In genomic region chr2:61017003-61017555, GRCh38 we compare ENCODE assay signal across 1 cellular context.
TF ChIP-seq lines count a peak whose summit lies in the region.

No MANE protein-coding gene starts in this region.

TF ChIP-seq in HepG2, 621 proteins besides CTCF, POLR2A, EP300 and RAD21 (continued from another document and continues in another):
- no peak for TF ChIP-seq ZNF800 (CRISPR knock-in tag; IDR thresholded peaks at IDR 0.05)
- peak; percentile 17; the same call in 1 of the 2 replicates for TF ChIP-seq ZNF275 (CRISPR knock-in tag; IDR thresholded peaks at IDR 0.05; ENCODE audit: borderline replicate concordance)
- TF ChIP-seq NFIC (IDR thresholded peaks at IDR 0.05; ENCODE audit: low read length), result peak; percentile 83; the same call in 1 of the 2 replicates
- no peak for TF ChIP-seq SMC3 (IDR thresholded peaks at IDR 0.05; ENCODE audit: low read length)
- no peak for TF ChIP-seq ZNF687 (CRISPR knock-in tag; IDR thresholded peaks at IDR 0.05)
- peak; percentile 69; the same call in 1 of the 2 replicates for TF ChIP-seq TAF1 (CRISPR knock-in tag; IDR thresholded peaks at IDR 0.05)
- TF ChIP-seq KLF9 (CRISPR knock-in tag; IDR thresholded peaks at IDR 0.05; ENCODE audit: low read depth), result no peak
- TF ChIP-seq ZGPAT (CRISPR knock-in tag; IDR thresholded peaks at IDR 0.05), result peak; percentile 63
- no peak for TF ChIP-seq FOXA1 (IDR thresholded peaks at IDR 0.05)
- no peak for TF ChIP-seq FOXA1 (CRISPR knock-in tag; IDR thresholded peaks at IDR 0.05)
- no peak for TF ChIP-seq NFE2 (CRISPR knock-in tag; IDR thresholded peaks at IDR 0.05)
- no peak for TF ChIP-seq PBX3 (CRISPR knock-in tag; IDR thresholded peaks at IDR 0.05; ENCODE audit: borderline replicate concordance)
- peak; percentile 48; the same call in 1 of the 2 replicates for TF ChIP-seq ZBTB42 (CRISPR knock-in tag; IDR thresholded peaks at IDR 0.05)
- TF ChIP-seq FOXP1 (IDR thresholded peaks at IDR 0.05), result no peak
- TF ChIP-seq FOXP1 (CRISPR knock-in tag; IDR thresholded peaks at IDR 0.05), result peak; percentile 45; the same call in 1 of the 2 replicates
- TF ChIP-seq ZBTB34 (CRISPR knock-in tag; IDR thresholded peaks at IDR 0.05), result no peak
- TF ChIP-seq KIAA2018 (CRISPR knock-in tag; IDR thresholded peaks at IDR 0.05; ENCODE audit: borderline replicate concordance), result no peak
- 0 out of 2 replicates have a peak, but pooled peaks have one; percentile 24 for TF ChIP-seq HOXA9 (CRISPR knock-in tag; IDR thresholded peaks at IDR 0.05; ENCODE audit: borderline replicate concordance)
- no peak for TF ChIP-seq ZNF563 (CRISPR knock-in tag; IDR thresholded peaks at IDR 0.05)
- TF ChIP-seq ZFP37 (CRISPR knock-in tag; IDR thresholded peaks at IDR 0.05; ENCODE audit: borderline replicate concordance), result no peak
- TF ChIP-seq ZSCAN21 (CRISPR knock-in tag; IDR thresholded peaks at IDR 0.05; ENCODE audit: borderline replicate concordance), result no peak
- 0 out of 2 replicates have a peak, but pooled peaks have one; percentile 16 for TF ChIP-seq CBFB (CRISPR knock-in tag; IDR thresholded peaks at IDR 0.05)
- no peak for TF ChIP-seq KDM5B (CRISPR knock-in tag; IDR thresholded peaks at IDR 0.05; ENCODE audit: borderline replicate concordance)
- TF ChIP-seq PCBP2 (optimal IDR thresholded peaks at IDR 0.05; ENCODE audit: low read depth, low read length, poor library complexity, severe bottlenecking), result no peak
- no peak for TF ChIP-seq ZNF816 (CRISPR knock-in tag; IDR thresholded peaks at IDR 0.05; ENCODE audit: borderline replicate concordance)
- TF ChIP-seq POGZ (CRISPR knock-in tag; IDR thresholded peaks at IDR 0.05), result peak; percentile 61
- TF ChIP-seq PHF8 (CRISPR knock-in tag; IDR thresholded peaks at IDR 0.05), result peak; percentile 81
- peak; percentile 60 for TF ChIP-seq GABPA (IDR thresholded peaks at IDR 0.05; ENCODE audit: low read depth, low read length)
- TF ChIP-seq GABPA (CRISPR knock-in tag; IDR thresholded peaks at IDR 0.05; ENCODE audit: low read depth), result peak; percentile 89
- TF ChIP-seq TBX3 (IDR thresholded peaks at IDR 0.05; ENCODE audit: borderline replicate concordance), result no peak; the same call in 1 of the 2 replicates
- TF ChIP-seq AKNA (CRISPR knock-in tag; IDR thresholded peaks at IDR 0.05; ENCODE audit: borderline replicate concordance), result no peak
- TF ChIP-seq ZNF224 (CRISPR knock-in tag; IDR thresholded peaks at IDR 0.05), result no peak
